In the genomic region with DNA sequence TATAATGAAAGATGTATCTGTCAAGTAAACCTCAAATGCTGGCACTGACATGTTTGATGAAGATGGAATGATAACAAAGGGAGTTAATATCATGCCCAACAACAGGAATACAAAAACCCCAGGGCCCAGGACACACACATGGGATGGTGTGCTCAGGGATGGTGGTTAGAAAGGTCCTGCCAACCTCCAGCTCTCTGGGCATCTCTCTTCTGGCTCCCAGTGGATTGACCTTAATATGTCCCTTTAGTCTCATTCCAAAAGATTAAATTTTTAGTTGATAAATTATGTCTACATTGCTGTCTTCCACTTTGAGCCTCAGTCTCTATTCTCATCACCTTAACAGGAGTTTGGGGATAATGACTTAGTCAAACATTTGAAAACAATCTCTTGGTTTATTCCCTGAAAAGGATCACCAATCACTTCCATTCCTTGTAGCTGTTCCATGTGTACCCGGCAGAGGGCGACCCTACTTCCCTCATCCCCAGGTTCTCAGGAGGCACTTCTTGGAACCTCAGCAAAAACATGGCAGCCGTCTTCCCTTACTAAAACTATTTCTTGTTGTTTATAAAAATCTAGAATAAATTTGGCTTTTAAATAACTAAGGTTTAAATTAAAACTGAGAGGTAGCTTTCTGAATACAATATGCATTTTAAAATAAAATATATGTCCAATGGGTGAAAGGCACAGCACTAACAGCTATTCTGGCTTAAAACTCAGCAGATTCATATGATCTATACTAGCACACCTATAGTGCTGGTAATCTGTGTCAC, we compare ENCODE assay signal across 8 cellular contexts. TPM values are rescaled to one million over a fixed set of nuclear protein-coding genes. Genes with fewer than 3 reads are reported as not detected.
DNase-seq lines count a peak whose midpoint lies in the region; ATAC-seq and TF ChIP-seq lines count a peak whose summit lies in the region.

No MANE protein-coding gene starts in this region.

- ATAC-seq in HG03045 (IDR thresholded peaks at IDR 0.05; ENCODE audit: unreplicated experiment) = peak; percentile 55

- H3K4me3 Mint-ChIP-seq in neural crest cell = no peak overlapping the region

- TF ChIP-seq CTCF in fibroblast of mammary gland (conservative IDR thresholded peaks at IDR 0.05; ENCODE audit: control insufficient read depth, insufficient read depth, low read depth, low read length) (peak; percentile 90), neural crest cell (conservative IDR thresholded peaks at IDR 0.05) (peak; percentile 77)

- peaks cover 16% of the 10 kb centered on the region for H3K4me1 Mint-ChIP-seq in neural crest cell

- no peak overlapping the region for H3K4me3 ChIP-seq in fibroblast of mammary gland (ENCODE audit: control insufficient read depth, low read depth, low read length)

- peaks cover 5% of the 10 kb centered on the region for H3K9me3 Mint-ChIP-seq in neural crest cell

- DNase-seq in DMS114 treated with DMSO at 0.1 percent for 48 hours (lab: John Stamatoyannopoulos, UW; ENCODE audit: unreplicated experiment) = peak; percentile 49
- peak; percentile 19 to 54 for DNase-seq in NOMO-1 (lab: John Stamatoyannopoulos, UW; ENCODE audit: unreplicated experiment in 2 of 2)
- DNase-seq in activated T-cell treated with anti-CD3 and anti-CD28 coated beads for 1 hour (ENCODE audit: low read depth) = peak; percentile 20
- DNase-seq in fibroblast of mammary gland (ENCODE audit: low read depth) = peak; percentile 72
- DNase-seq in neural crest cell (ENCODE audit: low read depth, low spot score) = peak; percentile 55
- peak; percentile 58 for DNase-seq in ureter (ENCODE audit: low spot score)
- no peak for DNase-seq in NCI-H128 (lab: John Stamatoyannopoulos, UW; ENCODE audit: unreplicated experiment)

- no peaks in the 10 kb centered on the region for H3K27me3 Mint-ChIP-seq in neural crest cell (ENCODE audit: low read depth)

- no peaks in the 10 kb centered on the region for H3K36me3 Mint-ChIP-seq in neural crest cell (ENCODE audit: low read depth)

- H3K27ac Mint-ChIP-seq in neural crest cell (ENCODE audit: unreplicated experiment) = no peak overlapping the region

RNA-seq across cellular contexts. Expression of a gene that starts 29.6 kb away (rescaled TPM):
- total RNA-seq in neural crest cell = 9.5 and 9.9 TPM in 2 replicates
- total RNA-seq in ureter = 26.3 TPM

RNA-seq across cellular contexts. Expression of a gene that starts 30.1 kb away (rescaled TPM):
- total RNA-seq in neural crest cell (40.0 and 41.7 TPM in 2 replicates), ureter (54.0 TPM)

RNA-seq across cellular contexts. Expression of a gene that starts 31.9 kb away (rescaled TPM):
- total RNA-seq in neural crest cell (51.9 and 70.3 TPM in 2 replicates), ureter (166 TPM)
